8 cellular contexts compared by ENCODE assay signal in genomic region chr22:38656256-38657148, GRCh38. TPM values are rescaled to one million over a fixed set of nuclear protein-coding genes. Genes with fewer than 3 reads are reported as not detected.
DNase-seq lines count a peak whose midpoint lies in the region; ATAC-seq and TF ChIP-seq lines count a peak whose summit lies in the region.

TSS of gene CBY1 (plus strand) at chr22:38656638. CDS start at chr22:38668055, 11,417 bp downstream.
TSS of gene FAM227A (minus strand) at chr22:38656392. CDS start at chr22:38650168, 6,224 bp downstream.

- peaks cover 17% of the 10 kb centered on the region for H3K4me1 Mint-ChIP-seq in activated T-cell treated with anti-CD3 and anti-CD28 coated beads, Interleukin-2, amount 50 U/mL, for 72 hours (ENCODE audit: low read depth)

- DNase-seq in DMS153 (lab: John Stamatoyannopoulos, UW): peak; percentile 84
- DNase-seq in KG1 (lab: John Stamatoyannopoulos, UW): peak; percentile 85
- peak; percentile 17 for DNase-seq in Panc1 (ENCODE audit: low read depth, low spot score)
- peak; percentile 89 to 91 for DNase-seq in activated T-cell treated with anti-CD3 and anti-CD28 coated beads, Interleukin-2, amount 50 U/mL, for 72 hours
- peak; percentile 97 for DNase-seq in esophagus muscularis mucosa (ENCODE audit: extremely low spot score)
- peak; percentile 92 for DNase-seq in stimulated activated CD8-positive, alpha-beta memory T cell treated with anti-CD3 and anti-CD28 coated beads, Interleukin-4, amount 100 ng/mL, for 48 hours

- TF ChIP-seq POLR2A in esophagus muscularis mucosa (IDR thresholded peaks at IDR 0.05; ENCODE audit: low read depth): no peak

- no peaks in the 10 kb centered on the region for H3K9me3 Mint-ChIP-seq in activated T-cell treated with anti-CD3 and anti-CD28 coated beads, Interleukin-2, amount 50 U/mL, for 72 hours

- TF ChIP-seq CTCF in Panc1 (IDR thresholded peaks at IDR 0.05) (no peak), esophagus muscularis mucosa (IDR thresholded peaks at IDR 0.05) (no peak)

- no peak for TF ChIP-seq EP300 in esophagus muscularis mucosa (IDR thresholded peaks at IDR 0.05)

- no peaks in the 10 kb centered on the region for H3K9me3 ChIP-seq in Panc1 (ENCODE audit: control insufficient read depth, insufficient read depth, low read depth, low read length)
- no peaks in the 10 kb centered on the region for H3K9me3 ChIP-seq in esophagus muscularis mucosa
- H3K9me3 ChIP-seq in muscle layer of colon (ENCODE audit: low read length): no peaks in the 10 kb centered on the region

- H3K36me3 ChIP-seq in Panc1 (ENCODE audit: control insufficient read depth, insufficient read depth, low read length) (peaks cover 4% of the 10 kb centered on the region; the same call in 1 of the 2 replicates), esophagus muscularis mucosa (peaks cover 0 to 10% (median 7%) of the 10 kb centered on the region in 4 donors), muscle layer of colon (ENCODE audit: insufficient read depth, low read length) (no peaks in the 10 kb centered on the region)

- no peaks in the 10 kb centered on the region for H3K27me3 ChIP-seq in Panc1 (ENCODE audit: control insufficient read depth, insufficient read depth, low read length)
- H3K27me3 ChIP-seq in esophagus muscularis mucosa: no peaks in the 10 kb centered on the region
- H3K27me3 ChIP-seq in muscle layer of colon (ENCODE audit: control insufficient read depth in 1 of 2, insufficient read depth in 2 of 2, low read length in 2 of 2): no peaks in the 10 kb centered on the region

- BruUV-seq in Panc1 (replicated peaks; lab: Mats Ljungman, UMichigan): TSS peak; percentile 83

- H3K9ac ChIP-seq in muscle layer of colon (ENCODE audit: low read length): peak within 1 kb of the TSS; percentile 60

- H3K4me3 ChIP-seq in Panc1 (ENCODE audit: low read depth in 2 of 2, low read length in 2 of 2) (peak within 1 kb of the TSS; percentile 76 to 77), esophagus muscularis mucosa (peak within 1 kb of the TSS; percentile 83 to 96 (median 88)), muscle layer of colon (ENCODE audit: low read depth in 1 of 2, low read length in 2 of 2) (peak within 1 kb of the TSS; percentile 75 to 97)

- no peaks in the 10 kb centered on the region for H3K27me3 Mint-ChIP-seq in activated T-cell treated with anti-CD3 and anti-CD28 coated beads, Interleukin-2, amount 50 U/mL, for 72 hours (ENCODE audit: low read depth)

- CTCF ChIA-PET in Panc1 (lab: Charles Lee): interaction anchor here (0.6 kb wide), 1 partner anchor 22 kb away, joined by 10 read pairs; no protein-coding TSS in a partner anchor

- intact Hi-C loops in Panc1 (cut with micrococcal nuclease; ENCODE audit: unreplicated experiment): no loop called here
- intact Hi-C loops in esophagus muscularis mucosa (cut with DNase I): no loop called here

- H3K36me3 Mint-ChIP-seq in activated T-cell treated with anti-CD3 and anti-CD28 coated beads, Interleukin-2, amount 50 U/mL, for 72 hours (ENCODE audit: insufficient read depth in 2 of 2): no peaks in the 10 kb centered on the region

- ATAC-seq in GM21723 (IDR thresholded peaks at IDR 0.05; ENCODE audit: unreplicated experiment) (peak; percentile 71), Panc1 (peak; percentile 95)
- peak; percentile 88 for ATAC-seq in activated T-cell treated with anti-CD3 and anti-CD28 coated beads, Interleukin-2, amount 50 U/mL, for 72 hours (replicated peaks in 1 of 2)

- H3K4me1 ChIP-seq in Panc1 (ENCODE audit: control insufficient read depth, insufficient read depth, low read length): no peaks in the 10 kb centered on the region; the same call in 1 of the 2 replicates
- H3K4me1 ChIP-seq in esophagus muscularis mucosa: peaks cover 16 to 30% (median 22%) of the 10 kb centered on the region in 4 donors
- H3K4me1 ChIP-seq in muscle layer of colon (ENCODE audit: insufficient read depth, low read length): peaks cover 10% of the 10 kb centered on the region

- H3K27ac ChIP-seq in Panc1 (ENCODE audit: low read length) (peak within 1 kb of the TSS; percentile 91), esophagus muscularis mucosa (replicated peaks in 1 of 4) (peak within 1 kb of the TSS; percentile 85 to 90 (median 89)), muscle layer of colon (ENCODE audit: low read depth, low read length) (peak within 1 kb of the TSS; percentile 95)

- H3K27ac Mint-ChIP-seq in activated T-cell treated with anti-CD3 and anti-CD28 coated beads, Interleukin-2, amount 50 U/mL, for 72 hours: peak within 1 kb of the TSS; percentile 84

- peak within 1 kb of the TSS; percentile 85 to 88 for H3K4me3 Mint-ChIP-seq in activated T-cell treated with anti-CD3 and anti-CD28 coated beads, Interleukin-2, amount 50 U/mL, for 72 hours

- POLR2A ChIA-PET in Panc1 (lab: Charles Lee): interaction anchor here (0.8 to 1.5 kb wide), 2 partner anchors 14 to 25 kb away, joined by 3 read pairs; partner anchors contain the start of gene TOMM22

- 2% methylated on average over 12 of the region's 70 CpGs for WGBS in esophagus muscularis mucosa

- in situ Hi-C loops in Panc1 (cut with HindIII; ENCODE audit: low pct_unique_long_range_greater_than_20kb, low sequenced_read_pairs): no loop called here

RNA-seq across cellular contexts. Expression of gene CBY1, which starts in this region (rescaled TPM):
- total RNA-seq in Panc1 (2021; ENCODE audit: unreplicated experiment): 20.4 TPM
- 21.5 TPM for polyA plus RNA-seq in Panc1 (2012; ENCODE audit: insufficient read length)
- total RNA-seq in activated T-cell treated with anti-CD3 and anti-CD28 coated beads, Interleukin-2, amount 50 U/mL, for 72 hours: 10 to 100 TPM; 22.2 to 26.2 TPM
- 10 to 100 TPM; 25.2 to 36.9 (median 33.9) TPM for total RNA-seq in esophagus muscularis mucosa

RNA-seq across cellular contexts. Expression of gene FAM227A, which starts in this region (rescaled TPM):
- 2.4 TPM for total RNA-seq in Panc1 (2021; ENCODE audit: unreplicated experiment)
- 1.3 TPM for polyA plus RNA-seq in Panc1 (2012; ENCODE audit: insufficient read length)
- total RNA-seq in activated T-cell treated with anti-CD3 and anti-CD28 coated beads, Interleukin-2, amount 50 U/mL, for 72 hours: under 1 TPM; 0.28 to 0.34 TPM
- 1 to 10 TPM in 1 of 4 donors, under 1 TPM in 3; 0.33 to 2.9 (median 0.86) TPM for total RNA-seq in esophagus muscularis mucosa

Comparison
In these comparisons a context has a peak if more than half of its experiments do, and no peak if none do; other contexts are left out.
1. Peak in every context shown above with its lines: DNase-seq, ATAC-seq, H3K4me3 ChIP-seq and H3K27ac ChIP-seq.
2. DNase-seq: peak in every context shown above with its lines; median percentile 97 in esophagus muscularis mucosa; 92 in stimulated activated CD8-positive, alpha-beta memory T cell treated with anti-CD3 and anti-CD28 coated beads, Interleukin-4, amount 100 ng/mL, for 48 hours; 90 in activated T-cell treated with anti-CD3 and anti-CD28 coated beads, Interleukin-2, amount 50 U/mL, for 72 hours; 85 in KG1; 84 in DMS153; 17 in Panc1.